ENCODE assay signal across 1 cellular context in genomic region chr12:95445884-95446482, GRCh38.
TF ChIP-seq lines count a peak whose summit lies in the region.

No MANE protein-coding gene starts in this region.

TF ChIP-seq in GM23338, 12 proteins besides CTCF, POLR2A, EP300 and RAD21 (continued from another document):
- TF ChIP-seq ZNF462 (CRISPR knock-in tag; IDR thresholded peaks at IDR 0.05) (no peak), CREB1 (CRISPR knock-in tag; IDR thresholded peaks at IDR 0.05; ENCODE audit: low read depth) (no peak), POLR2AphosphoS5 (IDR thresholded peaks at IDR 0.05; ENCODE audit: low read depth) (no peak), EZH2phosphoT487 (IDR thresholded peaks at IDR 0.05; ENCODE audit: unreplicated experiment) (no peak), ETS1 (IDR thresholded peaks at IDR 0.05) (no peak)
- TF ChIP-seq, protein P1, sequence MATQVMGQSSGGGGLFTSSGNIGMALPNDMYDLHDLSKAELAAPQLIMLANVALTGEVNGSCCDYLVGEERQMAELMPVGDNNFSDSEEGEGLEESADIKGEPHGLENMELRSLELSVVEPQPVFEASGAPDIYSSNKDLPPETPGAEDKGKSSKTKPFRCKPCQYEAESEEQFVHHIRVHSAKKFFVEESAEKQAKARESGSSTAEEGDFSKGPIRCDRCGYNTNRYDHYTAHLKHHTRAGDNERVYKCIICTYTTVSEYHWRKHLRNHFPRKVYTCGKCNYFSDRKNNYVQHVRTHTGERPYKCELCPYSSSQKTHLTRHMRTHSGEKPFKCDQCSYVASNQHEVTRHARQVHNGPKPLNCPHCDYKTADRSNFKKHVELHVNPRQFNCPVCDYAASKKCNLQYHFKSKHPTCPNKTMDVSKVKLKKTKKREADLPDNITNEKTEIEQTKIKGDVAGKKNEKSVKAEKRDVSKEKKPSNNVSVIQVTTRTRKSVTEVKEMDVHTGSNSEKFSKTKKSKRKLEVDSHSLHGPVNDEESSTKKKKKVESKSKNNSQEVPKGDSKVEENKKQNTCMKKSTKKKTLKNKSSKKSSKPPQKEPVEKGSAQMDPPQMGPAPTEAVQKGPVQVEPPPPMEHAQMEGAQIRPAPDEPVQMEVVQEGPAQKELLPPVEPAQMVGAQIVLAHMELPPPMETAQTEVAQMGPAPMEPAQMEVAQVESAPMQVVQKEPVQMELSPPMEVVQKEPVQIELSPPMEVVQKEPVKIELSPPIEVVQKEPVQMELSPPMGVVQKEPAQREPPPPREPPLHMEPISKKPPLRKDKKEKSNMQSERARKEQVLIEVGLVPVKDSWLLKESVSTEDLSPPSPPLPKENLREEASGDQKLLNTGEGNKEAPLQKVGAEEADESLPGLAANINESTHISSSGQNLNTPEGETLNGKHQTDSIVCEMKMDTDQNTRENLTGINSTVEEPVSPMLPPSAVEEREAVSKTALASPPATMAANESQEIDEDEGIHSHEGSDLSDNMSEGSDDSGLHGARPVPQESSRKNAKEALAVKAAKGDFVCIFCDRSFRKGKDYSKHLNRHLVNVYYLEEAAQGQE (IDR thresholded peaks at IDR 0.05; ENCODE audit: unreplicated experiment): no peak
